Comparison of ENCODE assay signal across 17 cellular contexts in genomic region chr21:45219517-45219916, GRCh38.
A peak's percentile ranks its signal among the peaks of the same experiment; 100 is the strongest.
DNase-seq lines count a peak whose midpoint lies in the region; ATAC-seq and TF ChIP-seq lines count a peak whose summit lies in the region.
"Had no signal": no experiment of that assay in that cellular context is flagged by ENCODE, and none has a peak within 500 bp of the region (broad histone marks: within the 10 kb centered on the region; RNA-seq: fewer than 3 reads in every experiment).

No MANE protein-coding gene starts in this region.

- no peaks in the 10 kb centered on the region for H3K27me3 ChIP-seq in AG04450 (ENCODE audit: control insufficient read depth, insufficient read depth, low read length)
- H3K27me3 ChIP-seq in mesenchymal stem cell (ENCODE audit: control insufficient read depth in 1 of 2, insufficient read depth in 1 of 2, low read length in 2 of 2) = peaks cover 0 to 5% of the 10 kb centered on the region in 2 experiments

- peaks cover 9% of the 10 kb centered on the region for H3K9me3 Mint-ChIP-seq in activated T-cell treated with anti-CD3 and anti-CD28 coated beads, Interleukin-2, amount 50 U/mL, for 24 hours
- H3K9me3 Mint-ChIP-seq in nephron progenitor cell = peaks cover 36% of the 10 kb centered on the region

- 95% methylated on average over 6 of the region's 6 CpGs for WGBS in mesenchymal stem cell

- H3K36me3 ChIP-seq in SK-N-MC (ENCODE audit: insufficient read depth, low read length) (peaks cover 40% of the 10 kb centered on the region), mesenchymal stem cell (ENCODE audit: control insufficient read depth in 1 of 2, insufficient read depth in 2 of 2, low read depth in 1 of 2, low read length in 2 of 2) (peaks cover 5 to 29% of the 10 kb centered on the region in 2 experiments)

- no peak for ATAC-seq in GM21447 (IDR thresholded peaks at IDR 0.05; ENCODE audit: unreplicated experiment)

- DNase-seq in AG04450 (ENCODE audit: low read depth, low spot score) = no peak
- no peak for DNase-seq in SK-N-MC (ENCODE audit: low read depth, low spot score)
- DNase-seq in cardiac fibroblast (ENCODE audit: low read depth in 2 of 2) = peak; percentile 14 to 21
- DNase-seq in mesenchymal stem cell = no peak
- no peak for DNase-seq in NCI-H774 (lab: John Stamatoyannopoulos, UW)
- DNase-seq in activated T-cell treated with anti-CD3 and anti-CD28 coated beads, Interleukin-2, amount 50 U/mL, for 24 hours = no peak
- no peak for DNase-seq in nephron progenitor cell
- DNase-seq: AML-193; CD4-positive, alpha-beta T cell; DND-41; GF-D8; MM.1S; NCI-H1105; NCI-H187; NCI-H446 had no signal

- no peak overlapping the region for H3K4me2 ChIP-seq in mesenchymal stem cell (ENCODE audit: low read length, poor library complexity, severe bottlenecking)
- H3K4me2 ChIP-seq: KMS-11 had no signal

- no peaks in the 10 kb centered on the region; the same call in 1 of the 2 replicates for H3K9me3 ChIP-seq in AG04450 (ENCODE audit: control insufficient read depth, insufficient read depth, low read length)
- H3K9me3 ChIP-seq in SK-N-MC (ENCODE audit: low read depth, low read length) = peaks cover 3% of the 10 kb centered on the region
- H3K9me3 ChIP-seq in mesenchymal stem cell (ENCODE audit: control insufficient read depth, low read length) = peaks cover 19% of the 10 kb centered on the region

- no peak overlapping the region for H3K4ac ChIP-seq in mesenchymal stem cell (ENCODE audit: low read depth in 1 of 2, low read length in 2 of 2)

- H3K4me1 ChIP-seq in mesenchymal stem cell (ENCODE audit: control insufficient read depth, insufficient read depth, low read depth, low read length) = peaks cover 4% of the 10 kb centered on the region

- H3K23ac ChIP-seq in mesenchymal stem cell (ENCODE audit: low read length in 2 of 2) = no peak overlapping the region

- no peak overlapping the region for H3K14ac ChIP-seq in mesenchymal stem cell (ENCODE audit: low read length in 2 of 2)

- no peak overlapping the region for H2BK120ac ChIP-seq in mesenchymal stem cell (ENCODE audit: low read depth, low read length)

- no peak overlapping the region for H2BK15ac ChIP-seq in mesenchymal stem cell (ENCODE audit: low read depth, poor library complexity, severe bottlenecking)

- no peak overlapping the region for H4K8ac ChIP-seq in mesenchymal stem cell (ENCODE audit: low read length)

- H2AK5ac ChIP-seq in mesenchymal stem cell (ENCODE audit: low read length, severe bottlenecking) = no peak overlapping the region

- H2BK12ac ChIP-seq in mesenchymal stem cell (ENCODE audit: low read length in 2 of 2) = no peak overlapping the region

- no peaks in the 10 kb centered on the region for H3K27me3 Mint-ChIP-seq in activated T-cell treated with anti-CD3 and anti-CD28 coated beads, Interleukin-2, amount 50 U/mL, for 24 hours
- peaks cover 4% of the 10 kb centered on the region for H3K27me3 Mint-ChIP-seq in nephron progenitor cell (ENCODE audit: low read depth, poor library complexity)
- H3K27me3 Mint-ChIP-seq: CD4-positive, alpha-beta T cell had no signal

- H2AFZ ChIP-seq in mesenchymal stem cell (ENCODE audit: low read depth, low read length) = no peak overlapping the region

- peaks cover 2% of the 10 kb centered on the region for H3K4me1 Mint-ChIP-seq in activated T-cell treated with anti-CD3 and anti-CD28 coated beads, Interleukin-2, amount 50 U/mL, for 24 hours (ENCODE audit: low read depth)
- H3K4me1 Mint-ChIP-seq in nephron progenitor cell = no peaks in the 10 kb centered on the region

- CTCF ChIA-PET in AG04450 (lab: Charles Lee) = interaction anchor here (1.2 kb wide), 1 partner anchor 79 kb away, joined by 4 read pairs; no protein-coding TSS in a partner anchor

- H3K9ac ChIP-seq in SK-N-MC (ENCODE audit: insufficient read length) = no peak overlapping the region
- H3K9ac ChIP-seq in mesenchymal stem cell (ENCODE audit: low read length) = peak overlapping the region; percentile 32
- H3K9ac ChIP-seq: KMS-11 had no signal

- POLR2A ChIA-PET in AG04450 (lab: Yijun Ruan, JAX) = no interaction called here

- no peak overlapping the region for H4K91ac ChIP-seq in mesenchymal stem cell (ENCODE audit: low read length)

- H3K27ac ChIP-seq in AG04450 (ENCODE audit: low read depth, low read length) (peak overlapping the region; percentile 21), SK-N-MC (peak overlapping the region; percentile 72), mesenchymal stem cell (ENCODE audit: low read length, poor library complexity, severe bottlenecking) (no peak overlapping the region)
- H3K27ac ChIP-seq: KMS-11 had no signal

- H3K27ac Mint-ChIP-seq in activated T-cell treated with anti-CD3 and anti-CD28 coated beads, Interleukin-2, amount 50 U/mL, for 24 hours = no peak overlapping the region
- no peak overlapping the region for H3K27ac Mint-ChIP-seq in nephron progenitor cell
- H3K27ac Mint-ChIP-seq: CD4-positive, alpha-beta T cell had no signal

- H3K36me3 Mint-ChIP-seq in activated T-cell treated with anti-CD3 and anti-CD28 coated beads, Interleukin-2, amount 50 U/mL, for 24 hours (ENCODE audit: low read depth) = peaks cover 80% of the 10 kb centered on the region
- peaks cover 43% of the 10 kb centered on the region for H3K36me3 Mint-ChIP-seq in nephron progenitor cell (ENCODE audit: low read depth)

- no peak for TF ChIP-seq CTCF in AG04450 (IDR thresholded peaks at IDR 0.05; ENCODE audit: low read depth, low read length)
- no peak for TF ChIP-seq CTCF in cardiac fibroblast (IDR thresholded peaks at IDR 0.05; ENCODE audit: low read depth, low read length)
- no peak for TF ChIP-seq CTCF in nephron progenitor cell (IDR thresholded peaks at IDR 0.05)

- H3K79me1 ChIP-seq in mesenchymal stem cell (replicated peaks; ENCODE audit: low read length, poor library complexity, severe bottlenecking) = no peaks in the 10 kb centered on the region

- H3K4me3 Mint-ChIP-seq in activated T-cell treated with anti-CD3 and anti-CD28 coated beads, Interleukin-2, amount 50 U/mL, for 24 hours = no peak overlapping the region
- H3K4me3 Mint-ChIP-seq in nephron progenitor cell = no peak overlapping the region
- H3K4me3 Mint-ChIP-seq: CD4-positive, alpha-beta T cell had no signal

- no peak overlapping the region for H2BK5ac ChIP-seq in mesenchymal stem cell (ENCODE audit: low read depth, low read length, poor library complexity, severe bottlenecking)

- H3K18ac ChIP-seq in mesenchymal stem cell (ENCODE audit: low read depth in 1 of 2, low read length in 2 of 2) = no peak overlapping the region

- H3K4me3 ChIP-seq in AG04450 (ENCODE audit: low read depth, low read length) (no peak overlapping the region), SK-N-MC (no peak overlapping the region), cardiac fibroblast (replicated peaks in 1 of 2; ENCODE audit: low read depth in 2 of 2, low read length in 2 of 2) (no peak overlapping the region), mesenchymal stem cell (ENCODE audit: insufficient read depth in 1 of 2, low read depth in 1 of 2, low read length in 2 of 2) (no peak overlapping the region)

Comparison
In these comparisons a context has a peak if more than half of its experiments do, and no peak if none do; other contexts are left out.
1. DNase-seq: peak in cardiac fibroblast (2 of 2); none in AG04450 (single experiment), SK-N-MC (single experiment), mesenchymal stem cell (single experiment), NCI-H774 (single experiment), activated T-cell treated with anti-CD3 and anti-CD28 coated beads, Interleukin-2, amount 50 U/mL, for 24 hours (single experiment) and nephron progenitor cell (single experiment).